ENCODE assay signal across 14 cellular contexts in genomic region chr1:223815865-223816264, GRCh38. TPM values are rescaled to one million over a fixed set of nuclear protein-coding genes. Genes with fewer than 3 reads are reported as not detected.
A peak's percentile ranks its signal among the peaks of the same experiment; 100 is the strongest.
DNase-seq lines count a peak whose midpoint lies in the region; ATAC-seq and TF ChIP-seq lines count a peak whose summit lies in the region.
"Had no signal": no experiment of that assay in that cellular context is flagged by ENCODE, and none has a peak within 500 bp of the region (broad histone marks: within the 10 kb centered on the region; RNA-seq: fewer than 3 reads in every experiment).

No MANE protein-coding gene starts in this region.

- no peak for TF ChIP-seq CTCF in epithelial cell of proximal tubule (conservative IDR thresholded peaks at IDR 0.05; ENCODE audit: low read depth, low read length)
- TF ChIP-seq CTCF in osteocyte (IDR thresholded peaks at IDR 0.05) = no peak
- no peak for TF ChIP-seq CTCF in ovary (IDR thresholded peaks at IDR 0.05)
- TF ChIP-seq CTCF in natural killer cell (IDR thresholded peaks at IDR 0.05) = no peak

- H3K4me3 Mint-ChIP-seq in osteocyte (ENCODE audit: unreplicated experiment) (no peak overlapping the region), natural killer cell (no peak overlapping the region), T-helper 17 cell (no peak overlapping the region)
- H3K4me3 Mint-ChIP-seq: natural killer cell treated with Interleukin-12 subunit alpha and Interleukin-12 subunit beta and Interleukin-15 and Interleukin-18, amount 100 ng/mL, for 72 hours had no signal

- H3K27me3 Mint-ChIP-seq in osteocyte (ENCODE audit: unreplicated experiment) (no peaks in the 10 kb centered on the region), natural killer cell (ENCODE audit: low read depth in 2 of 2) (no peaks in the 10 kb centered on the region), T-helper 17 cell (no peaks in the 10 kb centered on the region)
- H3K27me3 Mint-ChIP-seq: natural killer cell treated with Interleukin-12 subunit alpha and Interleukin-12 subunit beta and Interleukin-15 and Interleukin-18, amount 100 ng/mL, for 72 hours had no signal

- 90 to 96% (median 91%) methylated on average over 3 of the region's 3 CpGs for WGBS in ovary, 3 donors

- intact Hi-C loops in ovary (cut with DNase I) = no loop called here
- intact Hi-C loops in natural killer cell (cut with micrococcal nuclease) = no loop called here

- no peak for TF ChIP-seq POLR2A in ovary (IDR thresholded peaks at IDR 0.05)

- H3K4me3 ChIP-seq in epithelial cell of proximal tubule (ENCODE audit: low read depth, low read length) = no peak overlapping the region
- no peak overlapping the region for H3K4me3 ChIP-seq in ovary
- H3K4me3 ChIP-seq: MG63, right lobe of liver, SK-N-MC had no signal

- peaks cover 4% of the 10 kb centered on the region for H3K4me1 ChIP-seq in ovary (ENCODE audit: insufficient read depth)

- DNase-seq in ELR (ENCODE audit: low read depth) (peak; percentile 77), RKO (ENCODE audit: low spot score) (peak; percentile 79), epithelial cell of proximal tubule (ENCODE audit: low read depth) (peak; percentile 55), osteocyte (ENCODE audit: extremely low spot score, unreplicated experiment) (no peak), T-helper 9 cell (no peak), ovary (no peak), natural killer cell (no peak), T-helper 17 cell (no peak)
- DNase-seq: MG63; NCI-H2171; NK-92 treated with Interleukin-12 subunit alpha and Interleukin-12 subunit beta, amount 100 ng/mL, for 24 hours; right lobe of liver had no signal

- H3K27ac Mint-ChIP-seq in osteocyte (ENCODE audit: unreplicated experiment) = peak overlapping the region; percentile 58
- no peak overlapping the region for H3K27ac Mint-ChIP-seq in natural killer cell
- no peak overlapping the region for H3K27ac Mint-ChIP-seq in T-helper 17 cell

- H3K36me3 ChIP-seq in ovary = no peaks in the 10 kb centered on the region

- no peak overlapping the region for H3K27ac ChIP-seq in ovary
- H3K27ac ChIP-seq: SK-N-MC had no signal

- ATAC-seq in natural killer cell (no peak), T-helper 17 cell (no peak)
- ATAC-seq: natural killer cell treated with Interleukin-12 subunit alpha and Interleukin-12 subunit beta and Interleukin-15 and Interleukin-18, amount 100 ng/mL, for 72 hours had no signal

- H3K9me3 ChIP-seq in ovary = no peaks in the 10 kb centered on the region
- H3K9me3 ChIP-seq in T-helper 17 cell (ENCODE audit: control insufficient read depth, low read length, poor library complexity, severe bottlenecking) = no peaks in the 10 kb centered on the region
- H3K9me3 ChIP-seq: MG63, right lobe of liver had no signal

- H3K36me3 Mint-ChIP-seq in osteocyte (ENCODE audit: unreplicated experiment) (peaks cover 35% of the 10 kb centered on the region), natural killer cell (peaks cover 15% of the 10 kb centered on the region), T-helper 17 cell (ENCODE audit: low read depth) (peaks cover 17% of the 10 kb centered on the region)

- no peaks in the 10 kb centered on the region for H3K9me3 Mint-ChIP-seq in osteocyte (ENCODE audit: unreplicated experiment)
- H3K9me3 Mint-ChIP-seq in natural killer cell = no peaks in the 10 kb centered on the region
- H3K9me3 Mint-ChIP-seq: natural killer cell treated with Interleukin-12 subunit alpha and Interleukin-12 subunit beta and Interleukin-15 and Interleukin-18, amount 100 ng/mL, for 72 hours had no signal

- no peaks in the 10 kb centered on the region for H3K27me3 ChIP-seq in ovary
- H3K27me3 ChIP-seq: MG63, right lobe of liver had no signal

- TF ChIP-seq EP300 in ovary (IDR thresholded peaks at IDR 0.05) = no peak

- H3K4me1 Mint-ChIP-seq in osteocyte (ENCODE audit: unreplicated experiment) (peaks cover 23% of the 10 kb centered on the region), natural killer cell (peaks cover 23 to 26% of the 10 kb centered on the region in 2 donors), T-helper 17 cell (peaks cover 42% of the 10 kb centered on the region)

RNA-seq across cellular contexts. Expression of gene TP53BP2, which starts 29.9 kb away (rescaled TPM):
- total RNA-seq in epithelial cell of proximal tubule (37.9 and 102 TPM in 2 replicates), osteocyte (58.7 and 63.6 TPM in 2 replicates), ovary (10 to 100 TPM; 29.3 to 43.6 (median 39.3) TPM), natural killer cell (10 to 100 TPM; 69.7 to 93.7 (median 78.8) TPM), T-helper 17 cell (100 to 1,000 TPM in 1 of 2 donors, 10 to 100 TPM in 1; 97.6 to 136 TPM)
- 10 to 100 TPM; 12.4 to 26.9 TPM for polyA plus RNA-seq in ovary

Comparison
In these comparisons a context has a peak if more than half of its experiments do, and no peak if none do; other contexts are left out.
1. DNase-seq: peak in ELR (single experiment), RKO (single experiment) and epithelial cell of proximal tubule (single experiment); none in osteocyte (single experiment), T-helper 9 cell (single experiment), ovary (0 of 5), natural killer cell (single experiment) and T-helper 17 cell (0 of 3).